In genomic region chr5:147410496-147411395, GRCh38 we compare ENCODE assay signal across 23 cellular contexts.
DNase-seq lines count a peak whose midpoint lies in the region; ATAC-seq and TF ChIP-seq lines count a peak whose summit lies in the region.
"Had no signal": no experiment of that assay in that cellular context is flagged by ENCODE, and none has a peak within 500 bp of the region (broad histone marks: within the 10 kb centered on the region; RNA-seq: fewer than 3 reads in every experiment).

No MANE protein-coding gene starts in this region.

- H3K9me3 ChIP-seq in left ventricle myocardium inferior (replicated peaks): no peaks in the 10 kb centered on the region
- H3K9me3 ChIP-seq in psoas muscle: no peaks in the 10 kb centered on the region
- H3K9me3 ChIP-seq in MG63: no peaks in the 10 kb centered on the region

- peak; percentile 53 for DNase-seq in Right ventricle myocardium inferior (ENCODE audit: missing footprints)
- DNase-seq in cardiac septum (ENCODE audit: low spot score): no peak
- peak; percentile 39 for DNase-seq in left ventricle myocardium inferior
- DNase-seq in psoas muscle: no peak
- no peak for DNase-seq in MG63
- no peak for DNase-seq in NCI-H187 (lab: John Stamatoyannopoulos, UW)
- no peak for DNase-seq in NK-92 (lab: John Stamatoyannopoulos, UW; ENCODE audit: unreplicated experiment)
- DNase-seq: 8988T; activated CD8-positive, alpha-beta T cell treated with anti-CD3 and anti-CD28 coated beads, Interleukin-2, amount 10 ng/mL, durations not matched to agents 7 days and 5 days; amniotic stem cell; cortex of kidney; DMS53; erythroblast; HCEC 1CT; KG1; left colon; natural killer cell; NCI-H1436 treated with DMSO at 0.1 percent for 48 hours; stimulated activated naive B cell treated with anti-CD40 and anti-IgM and Interleukin-4, amounts not matched to agents 10 μg/mL and 1 μg/mL and 100 μg/mL, for 72 hours had no signal

- peaks cover 24% of the 10 kb centered on the region for H3K36me3 ChIP-seq in left ventricle myocardium inferior
- peaks cover 0 to 14% of the 10 kb centered on the region in 2 donors for H3K36me3 ChIP-seq in psoas muscle (ENCODE audit: insufficient read depth in 1 of 2, low read depth in 1 of 2)
- peaks cover 86% of the 10 kb centered on the region for H3K36me3 ChIP-seq in MG63

- ATAC-seq in Right ventricle myocardium inferior (peak; percentile 84), psoas muscle (no peak), HG03571 (IDR thresholded peaks at IDR 0.05; ENCODE audit: unreplicated experiment) (no peak)
- ATAC-seq: activated CD8-positive, alpha-beta T cell treated with anti-CD3 and anti-CD28 coated beads, Interleukin-2, amount 10 ng/mL, durations not matched to agents 7 days and 5 days; left colon; natural killer cell; stimulated activated naive B cell treated with anti-CD40 and anti-IgM and Interleukin-4, amounts not matched to agents 10 μg/mL and 1 μg/mL and 100 μg/mL, for 72 hours had no signal

- TF ChIP-seq CTCF in left ventricle myocardium inferior (IDR thresholded peaks at IDR 0.05; ENCODE audit: borderline replicate concordance): no peak
- TF ChIP-seq CTCF in psoas muscle (IDR thresholded peaks at IDR 0.05): no peak

- H3K4me3 ChIP-seq in left ventricle myocardium inferior (no peak overlapping the region), psoas muscle (no peak overlapping the region), MG63 (no peak overlapping the region)
- H3K4me3 ChIP-seq: skin epidermis had no signal

- H3K4me1 ChIP-seq in left ventricle myocardium inferior (peaks cover 39% of the 10 kb centered on the region), psoas muscle (peaks cover 25% of the 10 kb centered on the region)

- H3K27me3 ChIP-seq in left ventricle myocardium inferior (ENCODE audit: low read depth) (no peaks in the 10 kb centered on the region), psoas muscle (ENCODE audit: insufficient read depth in 3 of 3, low read length in 2 of 3) (no peaks in the 10 kb centered on the region), MG63 (no peaks in the 10 kb centered on the region)

- intact Hi-C loops in Right ventricle myocardium inferior (cut with DNase I): no loop called here
- intact Hi-C loops in cardiac septum (cut with DNase I): no loop called here
- intact Hi-C loops in left ventricle myocardium inferior (cut with micrococcal nuclease): no loop called here
- intact Hi-C loops in psoas muscle (cut with DNase I): no loop called here

- WGBS in psoas muscle, 3 donors: 65 to 73% (median 70%) methylated on average over 8 of the region's 8 CpGs

- peak overlapping the region; percentile 65 for H3K27ac ChIP-seq in left ventricle myocardium inferior (replicated peaks)
- H3K27ac ChIP-seq in psoas muscle: peak overlapping the region; percentile 21
- H3K27ac ChIP-seq: C4-2B, HL-60 had no signal

Comparison
In these comparisons a context has a peak if more than half of its experiments do, and no peak if none do; other contexts are left out.
1. DNase-seq: peak in Right ventricle myocardium inferior (single experiment) and left ventricle myocardium inferior (single experiment); none in cardiac septum (single experiment), psoas muscle (0 of 2), MG63 (single experiment), NCI-H187 (0 of 2) and NK-92 (single experiment).